1 cellular context compared by ENCODE assay signal in the genomic region with DNA sequence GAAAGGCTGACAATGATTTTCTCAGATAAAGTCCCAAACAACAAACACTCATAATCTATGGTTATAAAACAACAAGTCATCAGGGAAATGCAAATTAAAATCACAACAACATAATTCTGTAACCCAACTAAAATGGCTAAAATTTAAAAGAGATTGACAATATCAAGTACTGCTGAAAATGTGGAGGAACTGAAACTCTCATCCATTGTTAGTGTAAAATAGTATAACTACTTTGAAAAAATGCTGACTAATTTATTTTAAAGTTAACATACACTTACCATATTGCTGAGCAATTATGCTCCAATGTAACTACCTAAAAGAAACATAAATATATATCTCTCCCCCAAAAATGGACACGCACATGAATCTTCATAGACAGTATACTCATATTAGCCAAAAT.
TF ChIP-seq lines count a peak whose summit lies in the region.

No MANE protein-coding gene starts in this region.

TF ChIP-seq in GM12878, 131 proteins besides CTCF, POLR2A, EP300 and RAD21 (continued from another document):
- TF ChIP-seq PML (IDR thresholded peaks at IDR 0.05; ENCODE audit: low read length) (no peak), ZNF622 (IDR thresholded peaks at IDR 0.05) (no peak), TAF1 (IDR thresholded peaks at IDR 0.05; ENCODE audit: borderline replicate concordance, low read depth, low read length) (no peak), RBBP5 (conservative IDR thresholded peaks at IDR 0.05) (no peak), BCLAF1 (IDR thresholded peaks at IDR 0.05) (no peak), SPI1 (IDR thresholded peaks at IDR 0.05; ENCODE audit: borderline replicate concordance, insufficient read depth, low read depth, low read length) (peak; percentile 31; the same call in 1 of the 2 replicates), CBX5 (IDR thresholded peaks at IDR 0.05; ENCODE audit: low read depth) (no peak), BACH1 (IDR thresholded peaks at IDR 0.05; ENCODE audit: borderline replicate concordance) (peak; percentile 87; the same call in 1 of the 2 replicates), ZBED1 (IDR thresholded peaks at IDR 0.05; ENCODE audit: borderline replicate concordance) (no peak), MTA2 (IDR thresholded peaks at IDR 0.05; ENCODE audit: low read depth) (peak; percentile 58), HDAC2 (IDR thresholded peaks at IDR 0.05) (no peak), STAT3 (IDR thresholded peaks at IDR 0.05; ENCODE audit: low read depth, low read length) (no peak), CUX1 (IDR thresholded peaks at IDR 0.05; ENCODE audit: insufficient replicate concordance, low read depth, low read length) (no peak)
- TF ChIP-seq, protein P1, sequence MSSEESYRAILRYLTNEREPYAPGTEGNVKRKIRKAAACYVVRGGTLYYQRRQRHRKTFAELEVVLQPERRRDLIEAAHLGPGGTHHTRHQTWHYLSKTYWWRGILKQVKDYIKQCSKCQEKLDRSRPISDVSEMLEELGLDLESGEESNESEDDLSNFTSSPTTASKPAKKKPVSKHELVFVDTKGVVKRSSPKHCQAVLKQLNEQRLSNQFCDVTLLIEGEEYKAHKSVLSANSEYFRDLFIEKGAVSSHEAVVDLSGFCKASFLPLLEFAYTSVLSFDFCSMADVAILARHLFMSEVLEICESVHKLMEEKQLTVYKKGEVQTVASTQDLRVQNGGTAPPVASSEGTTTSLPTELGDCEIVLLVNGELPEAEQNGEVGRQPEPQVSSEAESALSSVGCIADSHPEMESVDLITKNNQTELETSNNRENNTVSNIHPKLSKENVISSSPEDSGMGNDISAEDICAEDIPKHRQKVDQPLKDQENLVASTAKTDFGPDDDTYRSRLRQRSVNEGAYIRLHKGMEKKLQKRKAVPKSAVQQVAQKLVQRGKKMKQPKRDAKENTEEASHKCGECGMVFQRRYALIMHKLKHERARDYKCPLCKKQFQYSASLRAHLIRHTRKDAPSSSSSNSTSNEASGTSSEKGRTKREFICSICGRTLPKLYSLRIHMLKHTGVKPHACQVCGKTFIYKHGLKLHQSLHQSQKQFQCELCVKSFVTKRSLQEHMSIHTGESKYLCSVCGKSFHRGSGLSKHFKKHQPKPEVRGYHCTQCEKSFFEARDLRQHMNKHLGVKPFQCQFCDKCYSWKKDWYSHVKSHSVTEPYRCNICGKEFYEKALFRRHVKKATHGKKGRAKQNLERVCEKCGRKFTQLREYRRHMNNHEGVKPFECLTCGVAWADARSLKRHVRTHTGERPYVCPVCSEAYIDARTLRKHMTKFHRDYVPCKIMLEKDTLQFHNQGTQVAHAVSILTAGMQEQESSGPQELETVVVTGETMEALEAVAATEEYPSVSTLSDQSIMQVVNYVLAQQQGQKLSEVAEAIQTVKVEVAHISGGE (CRISPR knock-in tag; IDR thresholded peaks at IDR 0.05): no peak
